ENCODE assay signal across 13 cellular contexts in genomic region chr22:39943366-39943765, GRCh38. TPM values are rescaled to one million over a fixed set of nuclear protein-coding genes. Genes with fewer than 3 reads are reported as not detected.
A peak's percentile ranks its signal among the peaks of the same experiment; 100 is the strongest.
DNase-seq lines count a peak whose midpoint lies in the region; ATAC-seq and TF ChIP-seq lines count a peak whose summit lies in the region.
"Had no signal": no experiment of that assay in that cellular context is flagged by ENCODE, and none has a peak within 500 bp of the region (broad histone marks: within the 10 kb centered on the region; RNA-seq: fewer than 3 reads in every experiment).

No MANE protein-coding gene starts in this region.

- H3K27me3 ChIP-seq in Panc1 (ENCODE audit: control insufficient read depth, insufficient read depth, low read length) (no peaks in the 10 kb centered on the region), mammary epithelial cell (ENCODE audit: insufficient read depth, low read length) (no peaks in the 10 kb centered on the region)
- H3K27me3 ChIP-seq: ascending aorta had no signal

- H3K79me2 ChIP-seq in mammary epithelial cell (ENCODE audit: insufficient read depth, low read length): no peaks in the 10 kb centered on the region

- H2AFZ ChIP-seq in mammary epithelial cell (ENCODE audit: low read depth, low read length): no peak overlapping the region

- POLR2A ChIA-PET in Panc1 (lab: Charles Lee): interaction anchor here (0.6 kb wide), 1 partner anchor 808 kb away, joined by 7 read pairs; no protein-coding TSS in a partner anchor

- H3K4me3 ChIP-seq in Panc1 (ENCODE audit: low read depth in 2 of 2, low read length in 2 of 2): no peak overlapping the region
- no peak overlapping the region for H3K4me3 ChIP-seq in choroid plexus epithelial cell (ENCODE audit: low read depth, low read length)
- H3K4me3 ChIP-seq in mammary epithelial cell (replicated peaks in 1 of 3; ENCODE audit: insufficient read depth in 1 of 3, low read depth in 2 of 3, low read length in 3 of 3): no peak overlapping the region
- H3K4me3 ChIP-seq: ascending aorta had no signal

- in situ Hi-C loops in Panc1 (cut with HindIII; ENCODE audit: low pct_unique_long_range_greater_than_20kb, low sequenced_read_pairs) (no loop called here), mammary epithelial cell (cut with MboI; ENCODE audit: low sequenced_read_pairs in 2 of 2) (no loop called here)

- BruUV-seq in Panc1 (replicated peaks; lab: Mats Ljungman, UMichigan): no TSS peak
- BruUV-seq in mammary epithelial cell (replicated peaks; lab: Mats Ljungman, UMichigan): no TSS peak

- H3K4me1 ChIP-seq in Panc1 (ENCODE audit: control insufficient read depth, insufficient read depth, low read length): no peaks in the 10 kb centered on the region
- H3K4me1 ChIP-seq in mammary epithelial cell (ENCODE audit: insufficient read depth, low read length): peaks cover 13% of the 10 kb centered on the region
- H3K4me1 ChIP-seq: ascending aorta had no signal

- no peak overlapping the region for H3K9ac ChIP-seq in mammary epithelial cell (ENCODE audit: insufficient read depth, low read length)

- H3K36me3 ChIP-seq in Panc1 (ENCODE audit: control insufficient read depth, insufficient read depth, low read length): no peaks in the 10 kb centered on the region
- H3K36me3 ChIP-seq in mammary epithelial cell (ENCODE audit: insufficient read depth, low read length): no peaks in the 10 kb centered on the region
- H3K36me3 ChIP-seq: ascending aorta had no signal

- intact Hi-C loops in Panc1 (cut with micrococcal nuclease; ENCODE audit: unreplicated experiment): no loop called here
- intact Hi-C loops in head of caudate nucleus (cut with DNase I): no loop called here
- intact Hi-C loops in mammary epithelial cell (cut with micrococcal nuclease): loop anchor here (10.0 kb wide), 1 partner anchor 409 kb away; the partner anchor contains the start of gene RPS19BP1

- 98% methylated on average over 5 of the region's 6 CpGs for WGBS in mammary epithelial cell (ENCODE audit: low coverage, missing lambda C conversion rate)

- H4K20me1 ChIP-seq in mammary epithelial cell (ENCODE audit: insufficient read depth, low read length): no peaks in the 10 kb centered on the region

- dilution Hi-C loops in mammary epithelial cell (cut with HindIII; ENCODE audit: low sequenced_read_pairs): no loop called here

- CTCF ChIA-PET in Panc1 (lab: Charles Lee): no interaction called here
- CTCF ChIA-PET in mammary epithelial cell (lab: Charles Lee; ENCODE audit: low non-redundant PET): no interaction called here

- peak; percentile 26 for TF ChIP-seq CTCF in 22Rv1 (IDR thresholded peaks at IDR 0.05)
- peak; percentile 22 for TF ChIP-seq CTCF in Panc1 (IDR thresholded peaks at IDR 0.05)
- peak; percentile 9 for TF ChIP-seq CTCF in choroid plexus epithelial cell (conservative IDR thresholded peaks at IDR 0.05; ENCODE audit: low read depth, low read length)
- no peak for TF ChIP-seq CTCF in mammary epithelial cell (conservative IDR thresholded peaks at IDR 0.05 in 1 of 2, IDR thresholded peaks at IDR 0.05 in 1 of 2; ENCODE audit: extremely low read depth in 1 of 2, insufficient read depth in 1 of 2, low read depth in 1 of 2, low read length in 2 of 2)

- H3K4me2 ChIP-seq in mammary epithelial cell (ENCODE audit: insufficient read depth, low read depth, low read length): no peak overlapping the region

- ATAC-seq in Panc1: no peak
- ATAC-seq in GM18517 (IDR thresholded peaks at IDR 0.05; ENCODE audit: unreplicated experiment): no peak

- peak; percentile 30 for DNase-seq in COLO668 (lab: John Stamatoyannopoulos, UW; ENCODE audit: unreplicated experiment)
- DNase-seq in Panc1 (ENCODE audit: low read depth, low spot score): no peak
- DNase-seq in choroid plexus epithelial cell (ENCODE audit: low read depth): no peak
- DNase-seq in head of caudate nucleus: no peak
- no peak for DNase-seq in ecto neural progenitor cell (ENCODE audit: low spot score)
- no peak for DNase-seq in mammary epithelial cell
- DNase-seq: NCI-H345, nucleus accumbens had no signal

- H3K9me3 ChIP-seq in Panc1 (ENCODE audit: control insufficient read depth, insufficient read depth, low read depth, low read length): no peaks in the 10 kb centered on the region
- H3K9me3 ChIP-seq in mammary epithelial cell (replicated peaks; ENCODE audit: insufficient read depth, low read length): no peaks in the 10 kb centered on the region
- H3K9me3 ChIP-seq: ascending aorta had no signal

- H3K27ac ChIP-seq in 22Rv1 (no peak overlapping the region), Panc1 (ENCODE audit: low read length) (no peak overlapping the region), mammary epithelial cell (ENCODE audit: insufficient read depth, low read depth, low read length) (no peak overlapping the region)
- H3K27ac ChIP-seq: ascending aorta had no signal

RNA-seq across cellular contexts. Expression of gene TMA7B, which starts 16.8 kb away (rescaled TPM):
- total RNA-seq in Panc1 (2021; ENCODE audit: unreplicated experiment) (not detected), mammary epithelial cell (not detected)
- polyA plus RNA-seq in Panc1 (2012; ENCODE audit: insufficient read length): 0.18 TPM
- polyA plus RNA-seq in mammary epithelial cell: not detected
- not detected for polyA minus RNA-seq in mammary epithelial cell
- total RNA-seq: ascending aorta, Daoy had no signal
- polyA plus RNA-seq: urinary bladder had no signal

RNA-seq across cellular contexts. Expression of gene GRAP2, which starts 42.5 kb away (rescaled TPM):
- total RNA-seq in Panc1 (2021; ENCODE audit: unreplicated experiment) (0.54 TPM), mammary epithelial cell (under 1 TPM in 1 of 2 donors, not detected in 1; 0.33 TPM)
- polyA plus RNA-seq in Panc1 (2012; ENCODE audit: insufficient read length): not detected
- polyA plus RNA-seq in mammary epithelial cell: 0.03 TPM
- not detected for polyA minus RNA-seq in mammary epithelial cell
- total RNA-seq: ascending aorta had no signal

RNA-seq across cellular contexts. Expression of gene ENTHD1, which starts 49.8 kb away (rescaled TPM):
- total RNA-seq in Panc1 (2021; ENCODE audit: unreplicated experiment) (not detected), mammary epithelial cell (not detected)
- not detected for polyA plus RNA-seq in Panc1 (2012; ENCODE audit: insufficient read length)
- not detected for polyA plus RNA-seq in mammary epithelial cell
- not detected for polyA minus RNA-seq in mammary epithelial cell
- total RNA-seq: Daoy, urinary bladder had no signal
- polyA plus RNA-seq: urinary bladder had no signal

RNA-seq across cellular contexts. Expression of gene FAM83F, which starts 51.4 kb away (rescaled TPM):
- 0.05 TPM for total RNA-seq in Panc1 (2021; ENCODE audit: unreplicated experiment)
- polyA plus RNA-seq in Panc1 (2012; ENCODE audit: insufficient read length): not detected
- 10 to 100 TPM; 41.0 to 59.4 TPM for total RNA-seq in mammary epithelial cell
- polyA plus RNA-seq in mammary epithelial cell: 24.7 TPM
- 39.9 TPM for polyA minus RNA-seq in mammary epithelial cell
- total RNA-seq: ascending aorta had no signal

Comparison
In these comparisons a context has a peak if more than half of its experiments do, and no peak if none do; other contexts are left out.
1. CTCF ChIP-seq: peak in 22Rv1 (single experiment), Panc1 (single experiment) and choroid plexus epithelial cell (single experiment); none in mammary epithelial cell (0 of 2).